8 cellular contexts compared by ENCODE assay signal in genomic region chr2:135530313-135531230, GRCh38. TPM values are rescaled to one million over a fixed set of nuclear protein-coding genes. Genes with fewer than 3 reads are reported as not detected.
DNase-seq lines count a peak whose midpoint lies in the region; ATAC-seq, FAIRE-seq and TF ChIP-seq lines count a peak whose summit lies in the region.

ZRANB3 (minus strand) TSS chr2:135531218.

- H3K4me2 ChIP-seq in OCI-LY1 (ENCODE audit: low read length) (peak within 1 kb of the TSS; percentile 94), endothelial cell of umbilical vein (ENCODE audit: insufficient read depth, low read length) (peak within 1 kb of the TSS; percentile 98)

- POLR2A ChIA-PET in endothelial cell of umbilical vein (lab: Charles Lee), result interaction anchor here (1.2 to 1.9 kb wide), 2 partner anchors 8 to 212 kb away, joined by 3 to 6 read pairs; no protein-coding TSS in a partner anchor

- H3K27me3 ChIP-seq in OCI-LY1 (ENCODE audit: insufficient read depth, low read length), result no peaks in the 10 kb centered on the region
- no peaks in the 10 kb centered on the region for H3K27me3 ChIP-seq in endothelial cell of umbilical vein (ENCODE audit: control insufficient read depth in 2 of 2, insufficient read depth in 2 of 2, low read length in 2 of 2)

- TF ChIP-seq CTCF in OCI-LY1 (IDR thresholded peaks at IDR 0.05; ENCODE audit: low read length) (no peak), endothelial cell of umbilical vein (IDR thresholded peaks at IDR 0.05; ENCODE audit: extremely low read depth in 1 of 2, insufficient read depth in 1 of 2, low read depth in 1 of 2, low read length in 2 of 2) (no peak)

- H2AFZ ChIP-seq in OCI-LY1 (ENCODE audit: low read length), result no peak within 1 kb of the TSS
- H2AFZ ChIP-seq in endothelial cell of umbilical vein (ENCODE audit: low read depth, low read length), result peak within 1 kb of the TSS; percentile 91

- dilution Hi-C loops in endothelial cell of umbilical vein (cut with MboI; ENCODE audit: extremely low pct_ligation_motif_present, low sequenced_read_pairs), result no loop called here

- H3K4me3 ChIP-seq in OCI-LY1 (ENCODE audit: low read depth, low read length, poor library complexity, severe bottlenecking) (peak within 1 kb of the TSS; percentile 82), endothelial cell of umbilical vein (replicated peaks in 1 of 3; ENCODE audit: insufficient read depth in 1 of 3, low read depth in 1 of 3, low read length in 3 of 3) (peak within 1 kb of the TSS; percentile 77 to 92 (median 88))

- peak; percentile 13 for TF ChIP-seq POLR2A in endothelial cell of umbilical vein (IDR thresholded peaks at IDR 0.05; ENCODE audit: low read depth, low read length)

- DNase-seq in DMS 273 (lab: John Stamatoyannopoulos, UW; ENCODE audit: unreplicated experiment) (peak; percentile 99), HuH-7 (ENCODE audit: low spot score) (peak; percentile 83), endothelial cell of umbilical vein (ENCODE audit: low read depth, low spot score) (peak; percentile 98), midbrain (lab: John Stamatoyannopoulos, UW) (peak; percentile 96)
- peak; percentile 88 for DNase-seq in activated CD8-positive, alpha-beta memory T cell treated with anti-CD3 and anti-CD28 coated beads, Interleukin-2, amount 50 U/mL, for 48 hours
- DNase-seq in stimulated activated CD8-positive, alpha-beta memory T cell treated with anti-CD3 and anti-CD28 coated beads, Interleukin-15, amount 100 ng/mL, for 4 hours (ENCODE audit: low read depth in 2 of 2), result peak; percentile 79 to 95

- H3K9me3 ChIP-seq in OCI-LY1 (ENCODE audit: low read length) (no peaks in the 10 kb centered on the region), endothelial cell of umbilical vein (replicated peaks; ENCODE audit: control insufficient read depth, insufficient read depth, low read length) (no peaks in the 10 kb centered on the region)

- BruUV-seq in endothelial cell of umbilical vein (replicated peaks; lab: Mats Ljungman, UMichigan), result TSS peak; percentile 66

- no peaks in the 10 kb centered on the region for H3K9me2 ChIP-seq in OCI-LY1 (ENCODE audit: low read depth, low read length)

- H3F3A ChIP-seq in OCI-LY1 (ENCODE audit: insufficient read depth, low read length), result no peaks in the 10 kb centered on the region

- H4K20me1 ChIP-seq in OCI-LY1 (ENCODE audit: insufficient read depth, low read length) (no peaks in the 10 kb centered on the region), endothelial cell of umbilical vein (replicated peaks; ENCODE audit: control insufficient read depth, extremely low read depth, insufficient read depth, low read length) (no peaks in the 10 kb centered on the region)

- peak within 1 kb of the TSS; percentile 88 for H3K9ac ChIP-seq in OCI-LY1 (ENCODE audit: low read length)
- peak within 1 kb of the TSS; percentile 97 for H3K9ac ChIP-seq in endothelial cell of umbilical vein (replicated peaks; ENCODE audit: extremely low read depth, insufficient read depth, low read length)

- FAIRE-seq in endothelial cell of umbilical vein (lab: Jason Lieb, UNC), result peak; percentile 98

- no peaks in the 10 kb centered on the region for H3K9me1 ChIP-seq in endothelial cell of umbilical vein (replicated peaks; ENCODE audit: control insufficient read depth, extremely low read depth, insufficient read depth, low read length)

- H3K4me1 ChIP-seq in OCI-LY1 (ENCODE audit: insufficient read depth, low read length, severe bottlenecking) (peaks cover 45% of the 10 kb centered on the region), endothelial cell of umbilical vein (ENCODE audit: control insufficient read depth, extremely low read depth, insufficient read depth, low read length) (peaks cover 7% of the 10 kb centered on the region)

- peak; percentile 75 for ATAC-seq in GM21528 (IDR thresholded peaks at IDR 0.05; ENCODE audit: low FRiP score, unreplicated experiment)

- H3K36me3 ChIP-seq in OCI-LY1 (ENCODE audit: insufficient read depth, low read length) (peaks cover 15% of the 10 kb centered on the region), endothelial cell of umbilical vein (ENCODE audit: control insufficient read depth in 2 of 2, extremely low read depth in 1 of 2, insufficient read depth in 2 of 2, low read length in 2 of 2) (no peaks in the 10 kb centered on the region)

- intact Hi-C loops in endothelial cell of umbilical vein (cut with micrococcal nuclease), result loop anchor here (1.0 to 5.0 kb wide), 9 partner anchors 8 to 612 kb away; partner anchors contain the start of genes CCNT2, MCM6, RAB3GAP1 and UBXN4

- CTCF ChIA-PET in endothelial cell of umbilical vein (lab: Charles Lee), result interaction anchor here (0.7 to 2.2 kb wide), 10 partner anchors 9 to 542 kb away, joined by 3 to 14 read pairs (median 4); no protein-coding TSS in a partner anchor

- H3K79me2 ChIP-seq in OCI-LY1 (ENCODE audit: insufficient read depth, low read length) (peaks cover 52% of the 10 kb centered on the region), endothelial cell of umbilical vein (ENCODE audit: control insufficient read depth, insufficient read depth, low read length) (peaks cover 38% of the 10 kb centered on the region)

- peak within 1 kb of the TSS; percentile 83 for H3K27ac ChIP-seq in OCI-LY1 (ENCODE audit: low read depth, low read length, poor library complexity, severe bottlenecking)
- H3K27ac ChIP-seq in endothelial cell of umbilical vein (ENCODE audit: insufficient read depth, low read depth, low read length), result peak within 1 kb of the TSS; percentile 93

TF ChIP-seq in endothelial cell of umbilical vein, 7 proteins besides CTCF, POLR2A, EP300 and RAD21:
- peak; percentile 1 for TF ChIP-seq MAX (IDR thresholded peaks at IDR 0.05; ENCODE audit: insufficient read depth, insufficient read length)
- TF ChIP-seq EZH2 (IDR thresholded peaks at IDR 0.05; ENCODE audit: borderline replicate concordance, low read depth, low read length, severe bottlenecking), result no peak

RNA-seq across cellular contexts. Expression of gene ZRANB3, which starts in this region (rescaled TPM):
- 6.0 and 7.9 TPM in 2 replicates for total RNA-seq in endothelial cell of umbilical vein
- 2.0 and 2.2 TPM in 2 replicates for polyA plus RNA-seq in endothelial cell of umbilical vein
- 3.5 and 3.6 TPM in 2 replicates for polyA plus RNA-seq in endothelial cell of umbilical vein (2011; cell fraction: cytosol; rRNA removed)
- 2.8 and 3.7 TPM in 2 replicates for polyA plus RNA-seq in endothelial cell of umbilical vein (2011; cell fraction: nucleus; rRNA removed)
- 2.1 and 3.9 TPM in 2 replicates for polyA plus RNA-seq in endothelial cell of umbilical vein (2012)
- 3.3 and 3.9 TPM in 2 replicates for polyA minus RNA-seq in endothelial cell of umbilical vein
- polyA minus RNA-seq in endothelial cell of umbilical vein (2011; cell fraction: cytosol; rRNA and poly(A)+ RNA removed), result 4.3 TPM
- polyA minus RNA-seq in endothelial cell of umbilical vein (2011; cell fraction: nucleus; rRNA and poly(A)+ RNA removed), result 7.7 and 10.1 TPM in 2 replicates

Comparison
In these comparisons a context has a peak if more than half of its experiments do, and no peak if none do; other contexts are left out.
1. Peak in every context shown above with its lines: DNase-seq, ATAC-seq, H3K4me3 ChIP-seq and H3K27ac ChIP-seq.